24 cellular contexts compared by ENCODE assay signal in genomic region chr17:74645010-74645409, GRCh38. TPM values are rescaled to one million over a fixed set of nuclear protein-coding genes. Genes with fewer than 3 reads are reported as not detected.
"Had no signal": no experiment of that assay in that cellular context is flagged by ENCODE, and none has a peak within 500 bp of the region (broad histone marks: within the 10 kb centered on the region; RNA-seq: fewer than 3 reads in every experiment).

No MANE protein-coding gene starts in this region.

- ATAC-seq: gastrocnemius medialis; heart right ventricle; mucosa of descending colon; natural killer cell; stimulated activated effector memory CD8-positive, alpha-beta T cell treated with anti-CD3 and anti-CD28 coated beads, Interleukin-12 subunit alpha, Interleukin-12 subunit beta, amount 100 ng/mL, for 72 hours; upper lobe of right lung had no signal

- H3K36me3 Mint-ChIP-seq: natural killer cell; stimulated activated effector memory CD8-positive, alpha-beta T cell treated with anti-CD3 and anti-CD28 coated beads, Interleukin-12 subunit alpha, Interleukin-12 subunit beta, amount 100 ng/mL, for 72 hours had no signal

- H3K4me3 ChIP-seq: colonic mucosa, gastrocnemius medialis, heart right ventricle, mucosa of descending colon, right atrium auricular region, smooth muscle cell, tibial nerve, upper lobe of right lung, vagina had no signal

- H3K9me3 Mint-ChIP-seq: natural killer cell; neural crest cell; stimulated activated effector memory CD8-positive, alpha-beta T cell treated with anti-CD3 and anti-CD28 coated beads, Interleukin-12 subunit alpha, Interleukin-12 subunit beta, amount 100 ng/mL, for 72 hours; stimulated activated naive CD8-positive, alpha-beta T cell treated with anti-CD3 and anti-CD28 coated beads, Interleukin-15, Interleukin-2, amounts not matched to agents 100 ng/mL and 50 ng/mL, for 24 hours had no signal

- H3K27ac Mint-ChIP-seq: natural killer cell; stimulated activated effector memory CD8-positive, alpha-beta T cell treated with anti-CD3 and anti-CD28 coated beads, Interleukin-12 subunit alpha, Interleukin-12 subunit beta, amount 100 ng/mL, for 72 hours; stimulated activated naive CD8-positive, alpha-beta T cell treated with anti-CD3 and anti-CD28 coated beads, Interleukin-15, Interleukin-2, amounts not matched to agents 100 ng/mL and 50 ng/mL, for 24 hours had no signal

- H3K4me1 Mint-ChIP-seq: neural crest cell had no signal

- H3K4me3 Mint-ChIP-seq: natural killer cell; neural crest cell; stimulated activated effector memory CD8-positive, alpha-beta T cell treated with anti-CD3 and anti-CD28 coated beads, Interleukin-12 subunit alpha, Interleukin-12 subunit beta, amount 100 ng/mL, for 72 hours; stimulated activated naive CD8-positive, alpha-beta T cell treated with anti-CD3 and anti-CD28 coated beads, Interleukin-15, Interleukin-2, amounts not matched to agents 100 ng/mL and 50 ng/mL, for 24 hours had no signal

- DNase-seq: colonic mucosa; dermis blood vessel endothelial cell; gastrocnemius medialis; heart right ventricle; hypothalamus; kidney glomerular epithelial cell; mucosa of descending colon; natural killer cell; posterior cingulate gyrus; stimulated activated CD4-positive, alpha-beta T cell treated with anti-CD3 and anti-CD28 coated beads, Interleukin-2, amount 100 ng/mL, for 48 hours; stimulated activated CD8-positive, alpha-beta memory T cell treated with anti-CD3 and anti-CD28 coated beads, Interleukin-4, amount 100 ng/mL, for 48 hours; upper lobe of right lung had no signal

RNA-seq across cellular contexts. Expression of gene CD300E, which starts 21.5 kb away (rescaled TPM):
- total RNA-seq: dermis blood vessel endothelial cell, lung microvascular endothelial cell, neural crest cell, osteocyte, pulmonary artery endothelial cell, smooth muscle cell had no signal

RNA-seq across cellular contexts. Expression of gene CD300LD, which starts 52.9 kb away (rescaled TPM):
- total RNA-seq: colonic mucosa, dermis blood vessel endothelial cell, gastrocnemius medialis, heart right ventricle, lung microvascular endothelial cell, mesenteric fat pad, mucosa of descending colon, natural killer cell, neural crest cell, osteocyte, pulmonary artery endothelial cell, right atrium auricular region, smooth muscle cell, temporal lobe, tibial nerve, upper lobe of right lung, vagina had no signal
